In genomic region chr14:85711620-85712019, GRCh38 we compare ENCODE assay signal across 24 cellular contexts.
"Had no signal": no experiment of that assay in that cellular context is flagged by ENCODE, and none has a peak within 500 bp of the region (broad histone marks: within the 10 kb centered on the region; RNA-seq: fewer than 3 reads in every experiment).

No MANE protein-coding gene starts in this region.

- H3K27ac Mint-ChIP-seq: dendritic cell treated with granulocyte-macrophage colony-stimulating factor and Interleukin-4, amounts not matched to agents 40 ng/mL and 50 ng/mL, for 4 days; effector memory CD8-positive, alpha-beta T cell; endodermal cell had no signal

- H3K4me3 ChIP-seq: colonic mucosa, coronary artery, dorsolateral prefrontal cortex, esophagus muscularis mucosa, esophagus squamous epithelium, gastrocnemius medialis, gastroesophageal sphincter, heart left ventricle, heart right ventricle had no signal

- H3K27me3 ChIP-seq: colonic mucosa, dorsolateral prefrontal cortex, esophagus muscularis mucosa, esophagus squamous epithelium, foreskin keratinocyte, gastrocnemius medialis, gastroesophageal sphincter, heart left ventricle, heart right ventricle had no signal

- H3K4me3 Mint-ChIP-seq: dendritic cell treated with granulocyte-macrophage colony-stimulating factor and Interleukin-4, amounts not matched to agents 40 ng/mL and 50 ng/mL, for 4 days; effector memory CD8-positive, alpha-beta T cell; endodermal cell had no signal

- DNase-seq: colonic mucosa; cortex of kidney; dermis blood vessel endothelial cell; dorsolateral prefrontal cortex; effector CD4-positive, alpha-beta T cell; effector CD8-positive, alpha-beta T cell; effector memory CD4-positive, alpha-beta T cell; effector memory CD8-positive, alpha-beta T cell; endodermal cell; erythroblast; esophagus squamous epithelium; foreskin keratinocyte; foreskin melanocyte; gastrocnemius medialis; glutamatergic neuron; head of caudate nucleus; heart left ventricle; heart right ventricle had no signal

- ATAC-seq: effector memory CD8-positive, alpha-beta T cell; esophagus mucosa; foreskin keratinocyte; gastrocnemius medialis; gastroesophageal sphincter had no signal

- H3K4me1 ChIP-seq: colonic mucosa, esophagus muscularis mucosa, esophagus squamous epithelium, foreskin keratinocyte, gastrocnemius medialis, gastroesophageal sphincter, heart left ventricle, heart right ventricle had no signal

- H3K9me3 Mint-ChIP-seq: dendritic cell treated with granulocyte-macrophage colony-stimulating factor and Interleukin-4, amounts not matched to agents 40 ng/mL and 50 ng/mL, for 4 days; endodermal cell had no signal

- H3K9me3 ChIP-seq: colonic mucosa, esophagus muscularis mucosa, esophagus squamous epithelium, gastrocnemius medialis, gastroesophageal sphincter, heart left ventricle had no signal

- H3K27me3 Mint-ChIP-seq: dendritic cell treated with granulocyte-macrophage colony-stimulating factor and Interleukin-4, amounts not matched to agents 40 ng/mL and 50 ng/mL, for 4 days; effector memory CD8-positive, alpha-beta T cell had no signal

- H3K36me3 ChIP-seq: colonic mucosa, esophagus muscularis mucosa, esophagus squamous epithelium, gastrocnemius medialis, gastroesophageal sphincter, heart left ventricle, heart right ventricle had no signal

- H3K27ac ChIP-seq: colonic mucosa, coronary artery, dorsolateral prefrontal cortex, epithelial cell of prostate, esophagus muscularis mucosa, esophagus squamous epithelium, foreskin keratinocyte, gastrocnemius medialis, gastroesophageal sphincter, heart left ventricle, heart right ventricle had no signal
